8 cellular contexts compared by ENCODE assay signal in the genomic region with DNA sequence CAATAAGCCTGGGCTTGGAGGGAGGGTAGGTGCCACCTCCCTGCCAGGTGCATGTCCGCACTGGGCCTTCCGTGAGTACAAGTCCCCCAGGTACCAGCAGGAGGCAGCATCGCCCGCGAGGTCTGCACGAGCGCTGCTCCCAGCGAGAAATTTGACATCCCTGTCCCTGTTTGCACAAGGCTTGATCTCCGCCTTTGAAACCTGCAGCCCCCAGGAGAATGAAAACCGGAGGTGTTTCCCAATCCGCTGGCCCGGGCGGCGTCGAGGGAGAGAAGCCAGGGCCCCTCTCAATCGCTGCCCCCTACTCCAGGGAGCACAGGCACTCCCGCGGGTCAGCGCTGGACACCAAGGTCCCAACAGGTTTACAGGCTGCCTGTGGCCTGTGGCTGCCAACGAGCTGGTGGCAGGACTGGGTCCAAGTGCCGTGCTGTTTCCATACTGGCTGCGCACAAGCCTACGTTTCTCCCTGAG. TPM values are rescaled to one million over a fixed set of nuclear protein-coding genes. Genes with fewer than 3 reads are reported as not detected.
DNase-seq lines count a peak whose midpoint lies in the region; ATAC-seq and TF ChIP-seq lines count a peak whose summit lies in the region.

No MANE protein-coding gene starts in this region.

- intact Hi-C loops in activated CD4-positive, alpha-beta memory T cell treated with anti-CD3 and anti-CD28 coated beads for 36 hours (cut with micrococcal nuclease), result loop anchor here (1.0 to 10.0 kb wide), 4 partner anchors 123 to 350 kb away; a partner anchor contains a TSS
- intact Hi-C loops in stomach (cut with DNase I; ENCODE audit: low total_unique reads), result no loop called here

- peaks cover 0 to 38% (median 17%) of the 10 kb centered on the region in 3 donors for H3K27me3 ChIP-seq in stomach

- H3K36me3 ChIP-seq in stomach, result peaks cover 0 to 6% (median 2%) of the 10 kb centered on the region in 4 donors

- H3K9me3 Mint-ChIP-seq in activated CD4-positive, alpha-beta memory T cell treated with anti-CD3 and anti-CD28 coated beads for 36 hours, result no peaks in the 10 kb centered on the region
- H3K9me3 Mint-ChIP-seq in naive thymus-derived CD8-positive, alpha-beta T cell, result no peaks in the 10 kb centered on the region

- peak; percentile 69 for TF ChIP-seq CTCF in LNCAP (IDR thresholded peaks at IDR 0.05)
- TF ChIP-seq CTCF in stomach (IDR thresholded peaks at IDR 0.05), result peak in 5 of 7 experiments; percentile 49 to 70 (median 51)

- H3K4me3 Mint-ChIP-seq in activated CD4-positive, alpha-beta memory T cell treated with anti-CD3 and anti-CD28 coated beads for 36 hours, result peak overlapping the region; percentile 76
- peak overlapping the region; percentile 77 to 97 (median 92) for H3K4me3 Mint-ChIP-seq in naive thymus-derived CD8-positive, alpha-beta T cell

- H3K27me3 Mint-ChIP-seq in activated CD4-positive, alpha-beta memory T cell treated with anti-CD3 and anti-CD28 coated beads for 36 hours, result no peaks in the 10 kb centered on the region
- peaks cover 0 to 3% (median 0%) of the 10 kb centered on the region in 5 donors for H3K27me3 Mint-ChIP-seq in naive thymus-derived CD8-positive, alpha-beta T cell

- 1 to 6% (median 1%) methylated on average over 11 to 23 of the region's 23 CpGs for WGBS in stomach, 5 donors

- H3K4me1 Mint-ChIP-seq in activated CD4-positive, alpha-beta memory T cell treated with anti-CD3 and anti-CD28 coated beads for 36 hours (ENCODE audit: low read depth), result peaks cover 32% of the 10 kb centered on the region
- H3K4me1 Mint-ChIP-seq in naive thymus-derived CD8-positive, alpha-beta T cell, result peaks cover 20 to 50% (median 38%) of the 10 kb centered on the region in 4 donors

- CTCF ChIA-PET in activated CD4-positive, alpha-beta memory T cell treated with anti-CD3 and anti-CD28 coated beads for 36 hours (lab: Charles Lee), result interaction anchor here (0.6 to 5.9 kb wide), 8 partner anchors 10 to 256 kb away, joined by 3 to 70 read pairs (median 5); a partner anchor contains a TSS

- H3K27ac ChIP-seq in stomach, result peak overlapping the region in 1 of 5 donors; percentile 54

- H3K4me3 ChIP-seq in stomach, result peak overlapping the region; percentile 43 to 71 (median 54)

- H3K36me3 Mint-ChIP-seq in activated CD4-positive, alpha-beta memory T cell treated with anti-CD3 and anti-CD28 coated beads for 36 hours, result peaks cover 2% of the 10 kb centered on the region
- H3K36me3 Mint-ChIP-seq in naive thymus-derived CD8-positive, alpha-beta T cell, result peaks cover 0 to 24% (median 5%) of the 10 kb centered on the region in 3 donors

- peak; percentile 58 to 70 for ATAC-seq in naive thymus-derived CD8-positive, alpha-beta T cell
- no peak for ATAC-seq in HG03457 (IDR thresholded peaks at IDR 0.05; ENCODE audit: unreplicated experiment)

- POLR2A ChIA-PET in activated CD4-positive, alpha-beta memory T cell treated with anti-CD3 and anti-CD28 coated beads for 36 hours (lab: Charles Lee), result interaction anchor here (0.8 to 1.7 kb wide), 2 partner anchors 10 to 416 kb away, joined by 3 to 4 read pairs; no protein-coding TSS in a partner anchor
- POLR2A ChIA-PET in naive thymus-derived CD8-positive, alpha-beta T cell (lab: Charles Lee), result interaction anchor here (1.2 to 2.5 kb wide), 5 partner anchors 10 to 270 kb away, joined by 3 to 30 read pairs (median 5); no protein-coding TSS in a partner anchor

- TF ChIP-seq EP300 in stomach (IDR thresholded peaks at IDR 0.05), result no peak

- DNase-seq in NOMO-1 (lab: John Stamatoyannopoulos, UW; ENCODE audit: unreplicated experiment in 2 of 2) (peak; percentile 25 to 52), NOMO-1 treated with dmso at 0.1 percent for 144 hours (lab: John Stamatoyannopoulos, UW; ENCODE audit: unreplicated experiment) (no peak), stomach (peak; percentile 76)
- peak; percentile 92 for DNase-seq in activated CD4-positive, alpha-beta memory T cell treated with anti-CD3 and anti-CD28 coated beads for 36 hours
- DNase-seq in effector CD4-positive, alpha-beta T cell, result peak; percentile 85
- DNase-seq in naive thymus-derived CD8-positive, alpha-beta T cell, result peak; percentile 75 to 91 (median 84)

- H3K4me1 ChIP-seq in stomach, result peaks cover 27 to 40% (median 37%) of the 10 kb centered on the region in 4 donors

- H3K9me3 ChIP-seq in stomach, result no peaks in the 10 kb centered on the region

- H3K27ac Mint-ChIP-seq in activated CD4-positive, alpha-beta memory T cell treated with anti-CD3 and anti-CD28 coated beads for 36 hours, result peak overlapping the region; percentile 53
- H3K27ac Mint-ChIP-seq in naive thymus-derived CD8-positive, alpha-beta T cell, result peak overlapping the region in 8 of 10 donors; percentile 40 to 95 (median 90)

- no peak for TF ChIP-seq POLR2A in stomach (IDR thresholded peaks at IDR 0.05)

RNA-seq across cellular contexts. Expression of a gene that starts 1.0 kb away (rescaled TPM):
- 10 to 100 TPM; 44.7 to 47.1 TPM for total RNA-seq in activated CD4-positive, alpha-beta memory T cell treated with anti-CD3 and anti-CD28 coated beads for 36 hours
- 10 to 100 TPM; 90.1 to 91.9 TPM for total RNA-seq in naive thymus-derived CD8-positive, alpha-beta T cell
- 10 to 100 TPM; 19.2 to 35.1 (median 31.1) TPM for polyA plus RNA-seq in naive thymus-derived CD8-positive, alpha-beta T cell
- total RNA-seq in stomach, result 10 to 100 TPM in 1 of 5 donors, 1 to 10 TPM in 3, not detected in 1; 2.9 to 33.9 (median 7.4) TPM
- polyA plus RNA-seq in stomach, result 1 to 10 TPM in 1 of 3 donors, under 1 TPM in 2; 0.61 to 6.4 (median 1.00) TPM

RNA-seq across cellular contexts. Expression of a gene that starts 18.8 kb away (rescaled TPM):
- total RNA-seq in activated CD4-positive, alpha-beta memory T cell treated with anti-CD3 and anti-CD28 coated beads for 36 hours, result 10 to 100 TPM; 13.7 to 16.4 TPM
- 100 to 1,000 TPM; 229 to 235 TPM for total RNA-seq in naive thymus-derived CD8-positive, alpha-beta T cell
- 10 to 100 TPM in 1 of 3 donors, 1 to 10 TPM in 2; 3.4 to 11.2 (median 7.4) TPM for polyA plus RNA-seq in naive thymus-derived CD8-positive, alpha-beta T cell
- total RNA-seq in stomach, result 100 to 1,000 TPM in 3 of 5 donors, 10 to 100 TPM in 2; 64.3 to 380 (median 109) TPM
- polyA plus RNA-seq in stomach, result 10 to 100 TPM; 39.3 to 62.2 (median 46.8) TPM
